In the genomic region with DNA sequence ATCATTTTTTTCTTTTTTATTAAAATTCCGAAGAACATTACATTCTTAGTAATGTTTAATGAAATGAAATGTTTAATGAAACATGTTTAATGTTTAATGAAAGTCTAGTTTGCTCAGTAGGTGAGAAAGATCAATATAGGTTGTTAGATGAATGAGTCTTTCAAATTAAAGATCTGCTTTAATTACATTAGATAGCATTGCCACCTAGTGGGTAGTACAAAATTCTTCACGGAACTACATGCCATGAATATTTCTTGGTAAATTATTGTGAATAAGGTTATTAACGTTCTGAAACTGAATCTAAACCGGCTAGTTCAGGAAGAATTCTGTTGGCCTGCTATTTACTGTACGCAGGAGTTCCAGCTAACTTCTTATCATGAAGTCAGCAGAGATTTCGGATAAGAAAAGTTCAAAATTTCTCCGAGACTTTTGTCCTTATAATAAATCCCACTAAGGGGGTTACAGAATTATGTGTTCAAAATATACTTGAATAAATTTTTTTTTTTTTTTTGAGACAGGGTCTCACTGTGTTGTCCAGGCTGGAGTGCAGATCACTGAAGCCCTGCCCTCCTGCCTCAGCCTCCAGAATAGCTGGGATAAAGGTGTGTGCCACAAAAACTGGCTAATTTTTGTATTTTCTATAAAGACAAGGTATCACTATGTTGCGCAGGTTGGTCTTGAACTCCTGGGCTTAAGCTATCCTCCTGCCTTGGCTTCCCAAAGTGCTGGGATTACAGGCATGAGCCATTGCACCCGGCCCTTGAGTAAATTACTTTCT, we compare ENCODE assay signal across 2 cellular contexts.
TF ChIP-seq lines count a peak whose summit lies in the region.

No MANE protein-coding gene starts in this region.

TF ChIP-seq in HEK293, 187 proteins besides CTCF, POLR2A, EP300 and RAD21:
- TF ChIP-seq ZNF654 (tag by site-specific recombination; IDR thresholded peaks at IDR 0.05; ENCODE audit: low read depth) = peak; percentile 70
- no peak for TF ChIP-seq ZBTB17 (tag by site-specific recombination; IDR thresholded peaks at IDR 0.05)

TF ChIP-seq in endothelial cell of umbilical vein, 7 proteins besides CTCF, POLR2A, EP300 and RAD21:
- TF ChIP-seq FOS (IDR thresholded peaks at IDR 0.05; ENCODE audit: borderline replicate concordance, insufficient read depth, low read length) = no peak
- TF ChIP-seq JUN (IDR thresholded peaks at IDR 0.05; ENCODE audit: borderline replicate concordance, insufficient read depth, insufficient read length, low read depth) = no peak
- TF ChIP-seq EZH2 (IDR thresholded peaks at IDR 0.05; ENCODE audit: borderline replicate concordance, low read depth, low read length, severe bottlenecking) = no peak
- TF ChIP-seq, protein P1, sequence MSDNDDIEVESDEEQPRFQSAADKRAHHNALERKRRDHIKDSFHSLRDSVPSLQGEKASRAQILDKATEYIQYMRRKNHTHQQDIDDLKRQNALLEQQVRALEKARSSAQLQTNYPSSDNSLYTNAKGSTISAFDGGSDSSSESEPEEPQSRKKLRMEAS (IDR thresholded peaks at IDR 0.05; ENCODE audit: insufficient read depth, insufficient read length) = no peak
- TF ChIP-seq MYC (IDR thresholded peaks at IDR 0.05; ENCODE audit: low read depth, low read length) = no peak
- no peak for TF ChIP-seq POLR2AphosphoS5 (IDR thresholded peaks at IDR 0.05; ENCODE audit: insufficient read depth, low read depth, low read length)
- TF ChIP-seq GATA2 (IDR thresholded peaks at IDR 0.05; ENCODE audit: insufficient read depth, insufficient read length, low read depth, low read length) = no peak
